ENCODE assay signal across 21 cellular contexts in genomic region chr4:153081693-153082092, GRCh38.
DNase-seq lines count a peak whose midpoint lies in the region; ATAC-seq, FAIRE-seq and TF ChIP-seq lines count a peak whose summit lies in the region.
"Had no signal": no experiment of that assay in that cellular context is flagged by ENCODE, and none has a peak within 500 bp of the region (broad histone marks: within the 10 kb centered on the region; RNA-seq: fewer than 3 reads in every experiment).

No MANE protein-coding gene starts in this region.

- H3K4me2 ChIP-seq in GM12878 (ENCODE audit: control insufficient read depth, insufficient read depth): no peak overlapping the region

- FAIRE-seq in GM12878 (lab: Jason Lieb, UNC): no peak
- FAIRE-seq in frontal cortex (lab: Jason Lieb, UNC): no peak
- FAIRE-seq: GM19239 had no signal

- CTCF ChIA-PET in activated CD4-positive, alpha-beta T cell treated with anti-CD3 and anti-CD28 coated beads for 36 hours (lab: Charles Lee): interaction anchor here (0.6 to 8.8 kb wide), 6 partner anchors 33 to 562 kb away, joined by 3 to 345 read pairs (median 4); no protein-coding TSS in a partner anchor
- CTCF ChIA-PET in GM12878 (lab: Yijun Ruan, JAX): interaction anchor here (1.1 to 6.4 kb wide), 6 partner anchors 13 to 673 kb away, joined by 4 to 269 read pairs (median 17); partner anchors contain the start of genes ARFIP1 and TIGD4

- no peak overlapping the region for H3K27ac Mint-ChIP-seq in activated CD4-positive, alpha-beta T cell treated with anti-CD3 and anti-CD28 coated beads, Interleukin-2, amount 10 ng/mL, durations not matched to agents 24 days and 14 days
- H3K27ac Mint-ChIP-seq in activated CD4-positive, alpha-beta T cell treated with anti-CD3 and anti-CD28 coated beads for 36 hours: no peak overlapping the region
- H3K27ac Mint-ChIP-seq in CD4-positive, CD25-positive, alpha-beta regulatory T cell: peak overlapping the region in 2 of 3 donors; percentile 34 to 81
- peak overlapping the region; percentile 76 for H3K27ac Mint-ChIP-seq in nephron progenitor cell
- H3K27ac Mint-ChIP-seq: H9 had no signal

- H3K4me3 Mint-ChIP-seq in activated CD4-positive, alpha-beta T cell treated with anti-CD3 and anti-CD28 coated beads, Interleukin-2, amount 10 ng/mL, durations not matched to agents 24 days and 14 days: no peak overlapping the region
- H3K4me3 Mint-ChIP-seq in activated CD4-positive, alpha-beta T cell treated with anti-CD3 and anti-CD28 coated beads for 36 hours: no peak overlapping the region
- H3K4me3 Mint-ChIP-seq in CD4-positive, CD25-positive, alpha-beta regulatory T cell: no peak overlapping the region
- no peak overlapping the region for H3K4me3 Mint-ChIP-seq in nephron progenitor cell
- H3K4me3 Mint-ChIP-seq: H9 had no signal

- intact Hi-C loops in activated CD4-positive, alpha-beta T cell treated with anti-CD3 and anti-CD28 coated beads, Interleukin-2, amount 10 ng/mL, durations not matched to agents 24 days and 14 days (cut with micrococcal nuclease): no loop called here
- intact Hi-C loops in activated CD4-positive, alpha-beta T cell treated with anti-CD3 and anti-CD28 coated beads for 36 hours (cut with DNase I, micrococcal nuclease): loop anchor here (2.0 to 5.0 kb wide), 3 partner anchors 236 to 561 kb away; no protein-coding TSS in a partner anchor
- intact Hi-C loops in GM12878 (cut with micrococcal nuclease; ENCODE audit: unreplicated experiment): no loop called here

- no peak for TF ChIP-seq EP300 in GM12878 (IDR thresholded peaks at IDR 0.05; ENCODE audit: borderline replicate concordance in 1 of 2, control insufficient read depth in 1 of 2, low read depth in 2 of 2, low read length in 2 of 2)

- no peaks in the 10 kb centered on the region for H3K79me2 ChIP-seq in GM12878 (ENCODE audit: control insufficient read depth, insufficient read depth, low read length)

- TF ChIP-seq RAD21 in GM12878 (IDR thresholded peaks at IDR 0.05; ENCODE audit: insufficient read depth, low read depth, low read length): no peak

- BruUV-seq in GM12878 (replicated peaks; lab: Mats Ljungman, UMichigan): no TSS peak

- H3K9me3 ChIP-seq in CD4-positive, CD25-positive, alpha-beta regulatory T cell (ENCODE audit: control insufficient read depth in 2 of 2, low read length in 2 of 2): no peaks in the 10 kb centered on the region
- H3K9me3 ChIP-seq in GM12878 (replicated peaks; ENCODE audit: control insufficient read depth, insufficient read depth, low read length): no peaks in the 10 kb centered on the region
- H3K9me3 ChIP-seq: MG63, Peyer's patch had no signal

- POLR2A ChIA-PET in activated CD4-positive, alpha-beta T cell treated with anti-CD3 and anti-CD28 coated beads for 36 hours (lab: Charles Lee): no interaction called here
- POLR2A ChIA-PET in GM12878 (lab: Charles Lee): interaction anchor here (0.9 kb wide), 1 partner anchor 138 kb away, joined by 3 read pairs; no protein-coding TSS in a partner anchor

- TF ChIP-seq CTCF in GM12878 (IDR thresholded peaks at IDR 0.05 in 2 of 3, conservative IDR thresholded peaks at IDR 0.05 in 1 of 3; ENCODE audit: control insufficient read depth in 2 of 3, extremely low read depth in 1 of 3, insufficient read depth in 1 of 3, low read depth in 3 of 3, low read length in 3 of 3) (no peak), nephron progenitor cell (IDR thresholded peaks at IDR 0.05) (no peak)

- H3K9ac ChIP-seq in GM12878 (ENCODE audit: control insufficient read depth, insufficient read depth, low read length): no peak overlapping the region

- peaks cover 1% of the 10 kb centered on the region for H3K9me3 Mint-ChIP-seq in activated CD4-positive, alpha-beta T cell treated with anti-CD3 and anti-CD28 coated beads, Interleukin-2, amount 10 ng/mL, durations not matched to agents 24 days and 14 days
- no peaks in the 10 kb centered on the region for H3K9me3 Mint-ChIP-seq in activated CD4-positive, alpha-beta T cell treated with anti-CD3 and anti-CD28 coated beads for 36 hours (ENCODE audit: low read depth)
- no peaks in the 10 kb centered on the region for H3K9me3 Mint-ChIP-seq in CD4-positive, CD25-positive, alpha-beta regulatory T cell
- no peaks in the 10 kb centered on the region for H3K9me3 Mint-ChIP-seq in nephron progenitor cell
- H3K9me3 Mint-ChIP-seq: H9 had no signal

- ATAC-seq in activated CD4-positive, alpha-beta T cell treated with anti-CD3 and anti-CD28 coated beads for 36 hours: no peak
- ATAC-seq in CD4-positive, CD25-positive, alpha-beta regulatory T cell (ENCODE audit: low read depth in 2 of 2): no peak
- no peak for ATAC-seq in GM12878
- no peak for ATAC-seq in HG02642 (IDR thresholded peaks at IDR 0.05; ENCODE audit: poor library complexity, unreplicated experiment)
- ATAC-seq: Right ventricle myocardium inferior had no signal

- peak; percentile 51 for DNase-seq in activated CD4-positive, alpha-beta T cell treated with anti-CD3 and anti-CD28 coated beads, Interleukin-2, amount 10 ng/mL, durations not matched to agents 24 days and 14 days
- no peak for DNase-seq in activated CD4-positive, alpha-beta T cell treated with anti-CD3 and anti-CD28 coated beads for 36 hours
- no peak for DNase-seq in CD4-positive, CD25-positive, alpha-beta regulatory T cell
- DNase-seq in GM12878 (ENCODE audit: low read depth, low spot score) (no peak), nephron progenitor cell (no peak), AML-193 (lab: John Stamatoyannopoulos, UW) (no peak), frontal cortex (ENCODE audit: low spot score in 2 of 2) (no peak)
- DNase-seq: 8988T, COR-L47, EL, H9, MG63, NCI-H1092, NCI-H146, NCI-H2081, NCI-H524, Peyer's patch had no signal

- peaks cover 17% of the 10 kb centered on the region for H3K4me1 Mint-ChIP-seq in activated CD4-positive, alpha-beta T cell treated with anti-CD3 and anti-CD28 coated beads, Interleukin-2, amount 10 ng/mL, durations not matched to agents 24 days and 14 days
- H3K4me1 Mint-ChIP-seq in activated CD4-positive, alpha-beta T cell treated with anti-CD3 and anti-CD28 coated beads for 36 hours: peaks cover 29% of the 10 kb centered on the region
- peaks cover 14 to 50% (median 28%) of the 10 kb centered on the region in 4 donors for H3K4me1 Mint-ChIP-seq in CD4-positive, CD25-positive, alpha-beta regulatory T cell
- peaks cover 67% of the 10 kb centered on the region for H3K4me1 Mint-ChIP-seq in nephron progenitor cell

- no peaks in the 10 kb centered on the region for H4K20me1 ChIP-seq in GM12878 (ENCODE audit: control insufficient read depth, insufficient read depth)

- WGBS in GM12878 (ENCODE audit: insufficient coverage, insufficient replicate concordance, low lambda C conversion rate, missing lambda C conversion rate): 43% methylated on average over 4 of the region's 4 CpGs

- RAD21 ChIA-PET in GM12878 (lab: Charles Lee; ENCODE audit: unreplicated experiment): interaction anchor here (0.8 to 2.5 kb wide), 4 partner anchors 46 to 235 kb away, joined by 3 to 71 read pairs (median 4); no protein-coding TSS in a partner anchor

- H3K4me1 ChIP-seq in CD4-positive, CD25-positive, alpha-beta regulatory T cell (ENCODE audit: control insufficient read depth, insufficient read depth, low read length, poor library complexity, severe bottlenecking): peaks cover 23% of the 10 kb centered on the region
- H3K4me1 ChIP-seq in GM12878 (ENCODE audit: control insufficient read depth, insufficient read depth, low read length): no peaks in the 10 kb centered on the region

- peaks cover 4% of the 10 kb centered on the region for H3K27me3 ChIP-seq in CD4-positive, CD25-positive, alpha-beta regulatory T cell (ENCODE audit: control insufficient read depth, insufficient read depth, low read length)
- no peaks in the 10 kb centered on the region; a peak in 2 of 4 replicates for H3K27me3 ChIP-seq in GM12878 (replicated peaks in 1 of 2; ENCODE audit: control insufficient read depth in 2 of 2, insufficient read depth in 2 of 2, low read length in 1 of 2)
- H3K27me3 ChIP-seq: MG63, Peyer's patch had no signal

- H3K27me3 Mint-ChIP-seq in activated CD4-positive, alpha-beta T cell treated with anti-CD3 and anti-CD28 coated beads, Interleukin-2, amount 10 ng/mL, durations not matched to agents 24 days and 14 days: peaks cover 28% of the 10 kb centered on the region
- peaks cover 4% of the 10 kb centered on the region for H3K27me3 Mint-ChIP-seq in activated CD4-positive, alpha-beta T cell treated with anti-CD3 and anti-CD28 coated beads for 36 hours
- H3K27me3 Mint-ChIP-seq in CD4-positive, CD25-positive, alpha-beta regulatory T cell: peaks cover 8% of the 10 kb centered on the region
- peaks cover 2% of the 10 kb centered on the region for H3K27me3 Mint-ChIP-seq in nephron progenitor cell (ENCODE audit: low read depth, poor library complexity)

- H3K36me3 Mint-ChIP-seq in activated CD4-positive, alpha-beta T cell treated with anti-CD3 and anti-CD28 coated beads, Interleukin-2, amount 10 ng/mL, durations not matched to agents 24 days and 14 days (ENCODE audit: low read depth): no peaks in the 10 kb centered on the region
- no peaks in the 10 kb centered on the region for H3K36me3 Mint-ChIP-seq in activated CD4-positive, alpha-beta T cell treated with anti-CD3 and anti-CD28 coated beads for 36 hours (ENCODE audit: low read depth)
- no peaks in the 10 kb centered on the region for H3K36me3 Mint-ChIP-seq in CD4-positive, CD25-positive, alpha-beta regulatory T cell
- H3K36me3 Mint-ChIP-seq in nephron progenitor cell (ENCODE audit: low read depth): no peaks in the 10 kb centered on the region

- in situ Hi-C loops in GM12878 (cut with MboI): no loop called here

- H3K4me3 ChIP-seq in CD4-positive, CD25-positive, alpha-beta regulatory T cell (ENCODE audit: low read depth, low read length): no peak overlapping the region
- no peak overlapping the region for H3K4me3 ChIP-seq in GM12878
- H3K4me3 ChIP-seq: MG63, Peyer's patch had no signal

- SMC1A ChIA-PET in GM12878 (lab: Charles Lee; ENCODE audit: uncharacterized antibody, unreplicated experiment): interaction anchor here (1.0 to 5.0 kb wide), 5 partner anchors 20 to 234 kb away, joined by 3 to 85 read pairs (median 5); no protein-coding TSS in a partner anchor

- TF ChIP-seq POLR2A in GM12878 (IDR thresholded peaks at IDR 0.05; ENCODE audit: low read depth, low read length): no peak

- no peak overlapping the region for H2AFZ ChIP-seq in GM12878 (ENCODE audit: control insufficient read depth, low read depth, low read length)

- no peaks in the 10 kb centered on the region for H3K36me3 ChIP-seq in CD4-positive, CD25-positive, alpha-beta regulatory T cell (ENCODE audit: control insufficient read depth, insufficient read depth, low read length)
- no peaks in the 10 kb centered on the region for H3K36me3 ChIP-seq in GM12878 (ENCODE audit: control insufficient read depth in 2 of 2, insufficient read depth in 2 of 2, low read length in 1 of 2)
- H3K36me3 ChIP-seq: MG63, Peyer's patch had no signal

- no peak overlapping the region for H3K27ac ChIP-seq in CD4-positive, CD25-positive, alpha-beta regulatory T cell (ENCODE audit: insufficient read depth, low read length, poor library complexity, severe bottlenecking)
- no peak overlapping the region for H3K27ac ChIP-seq in GM12878 (ENCODE audit: control insufficient read depth, insufficient read depth)
- H3K27ac ChIP-seq: C4-2B, Peyer's patch had no signal

Comparison
In these comparisons a context has a peak if more than half of its experiments do, and no peak if none do; other contexts are left out.
1. intact Hi-C loops: an anchor here in activated CD4-positive, alpha-beta T cell treated with anti-CD3 and anti-CD28 coated beads for 36 hours (2.0 to 5.0 kb wide); none called in activated CD4-positive, alpha-beta T cell treated with anti-CD3 and anti-CD28 coated beads, Interleukin-2, amount 10 ng/mL, durations not matched to agents 24 days and 14 days and GM12878.
2. H3K27ac Mint-ChIP-seq: peak in CD4-positive, CD25-positive, alpha-beta regulatory T cell (2 of 3) and nephron progenitor cell (single experiment); none in activated CD4-positive, alpha-beta T cell treated with anti-CD3 and anti-CD28 coated beads, Interleukin-2, amount 10 ng/mL, durations not matched to agents 24 days and 14 days (single experiment) and activated CD4-positive, alpha-beta T cell treated with anti-CD3 and anti-CD28 coated beads for 36 hours (single experiment).